ENCODE assay signal across 15 cellular contexts in genomic region chr15:98440917-98441316, GRCh38.
DNase-seq lines count a peak whose midpoint lies in the region; ATAC-seq and TF ChIP-seq lines count a peak whose summit lies in the region.
"Had no signal": no experiment of that assay in that cellular context is flagged by ENCODE, and none has a peak within 500 bp of the region (broad histone marks: within the 10 kb centered on the region; RNA-seq: fewer than 3 reads in every experiment).

No MANE protein-coding gene starts in this region.

- no peak overlapping the region for H3K4me3 ChIP-seq in epithelial cell of esophagus (ENCODE audit: low read length)

- ATAC-seq in GM18499 (IDR thresholded peaks at IDR 0.05; ENCODE audit: insufficient read depth, unreplicated experiment), result peak; percentile 64
- peak; percentile 84 for ATAC-seq in GM21619 (IDR thresholded peaks at IDR 0.05; ENCODE audit: unreplicated experiment)
- ATAC-seq in HG03432 (IDR thresholded peaks at IDR 0.05; ENCODE audit: unreplicated experiment), result peak; percentile 76
- no peak for ATAC-seq in T-cell (replicated peaks in 1 of 4)

- H3K36me3 Mint-ChIP-seq in T-cell, result no peaks in the 10 kb centered on the region
- no peaks in the 10 kb centered on the region for H3K36me3 Mint-ChIP-seq in chondrocyte (ENCODE audit: low read depth)

- no peaks in the 10 kb centered on the region for H3K4me1 Mint-ChIP-seq in T-cell
- peaks cover 16% of the 10 kb centered on the region for H3K4me1 Mint-ChIP-seq in chondrocyte (ENCODE audit: low read depth)

- H3K27ac Mint-ChIP-seq in T-cell (no peak overlapping the region), chondrocyte (ENCODE audit: unreplicated experiment) (no peak overlapping the region)
- H3K27ac Mint-ChIP-seq: activated T-cell treated with anti-CD3 and anti-CD28 coated beads, Interleukin-2, amount 50 U/mL, for 24 hours had no signal

- H3K4me3 Mint-ChIP-seq in T-cell (no peak overlapping the region), chondrocyte (ENCODE audit: unreplicated experiment) (no peak overlapping the region)
- H3K4me3 Mint-ChIP-seq: activated T-cell treated with anti-CD3 and anti-CD28 coated beads, Interleukin-2, amount 50 U/mL, for 24 hours had no signal

- TF ChIP-seq CTCF in epithelial cell of esophagus (IDR thresholded peaks at IDR 0.05; ENCODE audit: insufficient read depth, low read depth, low read length, missing control alignments) (no peak), chondrocyte (IDR thresholded peaks at IDR 0.05) (no peak)

- peaks cover 10 to 15% of the 10 kb centered on the region in 2 donors for H3K27me3 Mint-ChIP-seq in T-cell
- H3K27me3 Mint-ChIP-seq in chondrocyte (ENCODE audit: low read depth), result peaks cover 12% of the 10 kb centered on the region

- CTCF ChIA-PET in T-cell (lab: Charles Lee), result no interaction called here

- peak; percentile 71 for DNase-seq in epithelial cell of esophagus (ENCODE audit: low read depth)
- DNase-seq in T-cell, result no peak
- DNase-seq in D341Med (ENCODE audit: low spot score), result no peak
- DNase-seq in SK-N-DZ (ENCODE audit: low spot score), result no peak
- DNase-seq in chondrocyte (ENCODE audit: low spot score), result no peak
- DNase-seq: activated CD4-positive, CD25-positive, alpha-beta regulatory T cell treated with anti-CD3 and anti-CD28 coated beads, Interleukin-2, amount 50 U/mL, for 72 hours; activated T-cell treated with anti-CD3 and anti-CD28 coated beads, Interleukin-2, amount 50 U/mL, for 24 hours; DMS153; hippocampal formation; retina; stimulated activated CD4-positive, alpha-beta T cell treated with anti-CD3 and anti-CD28 coated beads, Interleukin-4, amount 100 ng/mL, for 24 hours; stimulated activated naive CD4-positive, alpha-beta T cell had no signal

- no peaks in the 10 kb centered on the region for H3K9me3 Mint-ChIP-seq in T-cell
- H3K9me3 Mint-ChIP-seq in chondrocyte (ENCODE audit: low read depth), result no peaks in the 10 kb centered on the region
- H3K9me3 Mint-ChIP-seq: activated T-cell treated with anti-CD3 and anti-CD28 coated beads, Interleukin-2, amount 50 U/mL, for 24 hours had no signal

- POLR2A ChIA-PET in T-cell (lab: Charles Lee), result no interaction called here

Comparison
In these comparisons a context has a peak if more than half of its experiments do, and no peak if none do; other contexts are left out.
1. ATAC-seq: peak in GM18499 (single experiment), GM21619 (single experiment) and HG03432 (single experiment); none in T-cell (0 of 4).